1 cellular context compared by ENCODE assay signal in the genomic region with DNA sequence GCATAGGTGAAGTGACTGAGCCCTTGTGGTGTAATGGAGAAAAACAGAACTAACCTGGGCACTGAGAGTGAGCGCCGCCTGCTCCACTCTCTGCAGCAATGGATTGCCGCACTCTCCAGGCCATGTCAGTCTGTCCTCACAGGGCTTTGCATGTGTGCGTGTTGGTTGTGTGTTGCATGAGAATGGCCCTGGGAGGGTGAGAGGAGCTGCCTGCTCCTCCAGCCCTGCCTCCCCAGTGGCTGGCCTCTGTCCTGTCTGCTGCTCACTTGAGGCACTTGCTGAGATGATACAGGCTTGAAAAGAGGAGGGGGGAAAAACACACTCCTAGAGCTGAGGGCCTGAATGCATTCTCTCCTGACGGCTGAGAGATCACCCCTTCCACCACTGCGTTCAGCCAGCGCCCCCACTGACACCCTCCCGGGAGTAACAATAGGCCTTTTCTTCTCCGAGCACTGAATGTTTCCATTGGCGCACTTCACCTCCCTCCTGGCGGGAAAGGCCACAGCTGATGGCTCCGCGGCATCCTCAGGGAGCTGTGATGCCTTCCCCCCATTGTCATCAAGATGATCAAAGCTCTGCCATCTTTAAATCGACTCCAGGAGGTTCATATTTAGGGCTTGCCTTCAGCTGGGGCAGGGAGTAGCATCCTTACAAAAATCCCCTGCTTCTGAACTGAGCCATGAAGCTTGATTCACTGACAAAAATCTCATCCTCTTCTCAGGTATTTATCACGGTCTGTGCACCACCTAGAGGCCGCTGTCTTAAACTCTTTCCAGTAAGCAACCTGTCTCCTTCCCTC.
A peak's percentile ranks its signal among the peaks of the same experiment; 100 is the strongest.
TF ChIP-seq lines count a peak whose summit lies in the region.

No MANE protein-coding gene starts in this region.

TF ChIP-seq in K562, 482 proteins besides CTCF, POLR2A, EP300 and RAD21 (continued from another document):
- TF ChIP-seq, protein P1, sequence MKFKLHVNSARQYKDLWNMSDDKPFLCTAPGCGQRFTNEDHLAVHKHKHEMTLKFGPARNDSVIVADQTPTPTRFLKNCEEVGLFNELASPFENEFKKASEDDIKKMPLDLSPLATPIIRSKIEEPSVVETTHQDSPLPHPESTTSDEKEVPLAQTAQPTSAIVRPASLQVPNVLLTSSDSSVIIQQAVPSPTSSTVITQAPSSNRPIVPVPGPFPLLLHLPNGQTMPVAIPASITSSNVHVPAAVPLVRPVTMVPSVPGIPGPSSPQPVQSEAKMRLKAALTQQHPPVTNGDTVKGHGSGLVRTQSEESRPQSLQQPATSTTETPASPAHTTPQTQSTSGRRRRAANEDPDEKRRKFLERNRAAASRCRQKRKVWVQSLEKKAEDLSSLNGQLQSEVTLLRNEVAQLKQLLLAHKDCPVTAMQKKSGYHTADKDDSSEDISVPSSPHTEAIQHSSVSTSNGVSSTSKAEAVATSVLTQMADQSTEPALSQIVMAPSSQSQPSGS (CRISPR knock-in tag; IDR thresholded peaks at IDR 0.05) = no peak
- TF ChIP-seq STAG1 (CRISPR knock-in tag; IDR thresholded peaks at IDR 0.05; ENCODE audit: borderline replicate concordance) (peak; percentile 36; the same call in 1 of the 2 replicates), TSC22D4 (tag; IDR thresholded peaks at IDR 0.05) (no peak), MAZ (CRISPR knock-in tag; conservative IDR thresholded peaks at IDR 0.05 in 1 of 2, IDR thresholded peaks at IDR 0.05 in 1 of 2) (no peak), TAF1 (IDR thresholded peaks at IDR 0.05; ENCODE audit: control insufficient read depth, extremely low read depth, insufficient read depth, low read length, severe bottlenecking) (no peak), PHF20 (IDR thresholded peaks at IDR 0.05; ENCODE audit: partially characterized antibody) (no peak)
- TF ChIP-seq, protein P2, sequence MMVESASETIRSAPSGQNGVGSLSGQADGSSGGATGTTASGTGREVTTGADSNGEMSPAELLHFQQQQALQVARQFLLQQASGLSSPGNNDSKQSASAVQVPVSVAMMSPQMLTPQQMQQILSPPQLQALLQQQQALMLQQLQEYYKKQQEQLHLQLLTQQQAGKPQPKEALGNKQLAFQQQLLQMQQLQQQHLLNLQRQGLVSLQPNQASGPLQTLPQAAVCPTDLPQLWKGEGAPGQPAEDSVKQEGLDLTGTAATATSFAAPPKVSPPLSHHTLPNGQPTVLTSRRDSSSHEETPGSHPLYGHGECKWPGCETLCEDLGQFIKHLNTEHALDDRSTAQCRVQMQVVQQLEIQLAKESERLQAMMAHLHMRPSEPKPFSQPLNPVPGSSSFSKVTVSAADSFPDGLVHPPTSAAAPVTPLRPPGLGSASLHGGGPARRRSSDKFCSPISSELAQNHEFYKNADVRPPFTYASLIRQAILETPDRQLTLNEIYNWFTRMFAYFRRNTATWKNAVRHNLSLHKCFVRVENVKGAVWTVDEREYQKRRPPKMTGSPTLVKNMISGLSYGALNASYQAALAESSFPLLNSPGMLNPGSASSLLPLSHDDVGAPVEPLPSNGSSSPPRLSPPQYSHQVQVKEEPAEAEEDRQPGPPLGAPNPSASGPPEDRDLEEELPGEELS (CRISPR knock-in tag; IDR thresholded peaks at IDR 0.05; ENCODE audit: borderline replicate concordance) = no peak
- TF ChIP-seq, protein P3, sequence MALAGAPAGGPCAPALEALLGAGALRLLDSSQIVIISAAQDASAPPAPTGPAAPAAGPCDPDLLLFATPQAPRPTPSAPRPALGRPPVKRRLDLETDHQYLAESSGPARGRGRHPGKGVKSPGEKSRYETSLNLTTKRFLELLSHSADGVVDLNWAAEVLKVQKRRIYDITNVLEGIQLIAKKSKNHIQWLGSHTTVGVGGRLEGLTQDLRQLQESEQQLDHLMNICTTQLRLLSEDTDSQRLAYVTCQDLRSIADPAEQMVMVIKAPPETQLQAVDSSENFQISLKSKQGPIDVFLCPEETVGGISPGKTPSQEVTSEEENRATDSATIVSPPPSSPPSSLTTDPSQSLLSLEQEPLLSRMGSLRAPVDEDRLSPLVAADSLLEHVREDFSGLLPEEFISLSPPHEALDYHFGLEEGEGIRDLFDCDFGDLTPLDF (CRISPR knock-in tag; IDR thresholded peaks at IDR 0.05) = no peak
- TF ChIP-seq, protein P4, sequence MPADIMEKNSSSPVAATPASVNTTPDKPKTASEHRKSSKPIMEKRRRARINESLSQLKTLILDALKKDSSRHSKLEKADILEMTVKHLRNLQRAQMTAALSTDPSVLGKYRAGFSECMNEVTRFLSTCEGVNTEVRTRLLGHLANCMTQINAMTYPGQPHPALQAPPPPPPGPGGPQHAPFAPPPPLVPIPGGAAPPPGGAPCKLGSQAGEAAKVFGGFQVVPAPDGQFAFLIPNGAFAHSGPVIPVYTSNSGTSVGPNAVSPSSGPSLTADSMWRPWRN (IDR thresholded peaks at IDR 0.05; ENCODE audit: low read depth) = no peak
